In genomic region chr6:105424177-105424783, GRCh38 we compare ENCODE assay signal across 9 cellular contexts. TPM values are rescaled to one million over a fixed set of nuclear protein-coding genes. Genes with fewer than 3 reads are reported as not detected.
DNase-seq lines count a peak whose midpoint lies in the region; ATAC-seq and TF ChIP-seq lines count a peak whose summit lies in the region.
"Had no signal": no experiment of that assay in that cellular context is flagged by ENCODE, and none has a peak within 500 bp of the region (broad histone marks: within the 10 kb centered on the region; RNA-seq: fewer than 3 reads in every experiment).

No MANE protein-coding gene starts in this region.

- H3K9me2 ChIP-seq in PC-3 (replicated peaks; ENCODE audit: low read length), result no peaks in the 10 kb centered on the region

- WGBS in psoas muscle, 3 donors, result 14 to 21% (median 15%) methylated on average over 7 of the region's 7 CpGs

- H2AFZ ChIP-seq in PC-3 (ENCODE audit: low read length), result no peak overlapping the region

- ATAC-seq in PC-3 (peak; percentile 61; the same call in 1 of the 2 replicates), psoas muscle (peak; percentile 61 to 85 (median 66)), HG03565 (IDR thresholded peaks at IDR 0.05; ENCODE audit: unreplicated experiment) (no peak)

- BruUV-seq in PC-3 (replicated peaks; lab: Mats Ljungman, UMichigan), result no TSS peak

- H3K4me1 ChIP-seq in PC-3 (ENCODE audit: insufficient read depth, low read length), result peaks cover 21% of the 10 kb centered on the region
- no peaks in the 10 kb centered on the region for H3K4me1 ChIP-seq in psoas muscle

- H3F3A ChIP-seq in PC-3 (ENCODE audit: low read length, unreplicated experiment), result no peaks in the 10 kb centered on the region

- DNase-seq in activated gamma-delta T cell treated with Interleukin-2 at 50 U/mL for 16 hours, result peak; percentile 69
- DNase-seq in activated gamma-delta T cell (lab: John Stamatoyannopoulos, UW), result no peak
- peak in 1 of 2 experiments; percentile 50 for DNase-seq in HL-60 (ENCODE audit: low read depth in 1 of 2, low spot score in 1 of 2)
- DNase-seq in PC-3, result peak; percentile 70
- peak; percentile 60 for DNase-seq in activated T-cell treated with anti-CD3 and anti-CD28 coated beads, Interleukin-2, amount 50 U/mL, for 1 hour
- DNase-seq in fibroblast of villous mesenchyme (ENCODE audit: low read depth), result peak; percentile 70
- DNase-seq in psoas muscle, result peak in 1 of 2 donors; percentile 21
- DNase-seq: left cardiac atrium had no signal

- H3K9me3 ChIP-seq in PC-3 (ENCODE audit: low read length), result no peaks in the 10 kb centered on the region
- no peaks in the 10 kb centered on the region for H3K9me3 ChIP-seq in psoas muscle

- H3K4me3 ChIP-seq in HL-60 (replicated peaks; ENCODE audit: insufficient read depth, low read length) (no peak overlapping the region), PC-3 (ENCODE audit: low read length) (no peak overlapping the region), fibroblast of villous mesenchyme (ENCODE audit: low read depth, low read length) (no peak overlapping the region), psoas muscle (no peak overlapping the region)

- no peaks in the 10 kb centered on the region for H4K20me1 ChIP-seq in PC-3 (ENCODE audit: low read length)

- intact Hi-C loops in PC-3 (cut with micrococcal nuclease) (loop anchor here (2.0 to 5.0 kb wide), 4 partner anchors 62 to 427 kb away; no protein-coding TSS in a partner anchor), psoas muscle (cut with DNase I) (no loop called here)

- no peak overlapping the region for H3K4me2 ChIP-seq in PC-3 (ENCODE audit: low read length)

- CTCF ChIA-PET in PC-3 (lab: Charles Lee), result no interaction called here

- H3K27ac ChIP-seq in HL-60 (replicated peaks) (no peak overlapping the region), PC-3 (ENCODE audit: low read length) (no peak overlapping the region), psoas muscle (no peak overlapping the region)

- TF ChIP-seq CTCF in HL-60 (IDR thresholded peaks at IDR 0.05; ENCODE audit: insufficient read depth, low read length), result peak; percentile 54
- TF ChIP-seq CTCF in PC-3 (conservative IDR thresholded peaks at IDR 0.05; ENCODE audit: low read depth, low read length), result peak; percentile 77
- peak; percentile 77 for TF ChIP-seq CTCF in fibroblast of villous mesenchyme (IDR thresholded peaks at IDR 0.05; ENCODE audit: insufficient read depth, low read depth, low read length)
- peak; percentile 68 for TF ChIP-seq CTCF in psoas muscle (IDR thresholded peaks at IDR 0.05)

- no peak overlapping the region for H3K9ac ChIP-seq in PC-3 (ENCODE audit: low read length)

- no peaks in the 10 kb centered on the region for H3K36me3 ChIP-seq in PC-3 (ENCODE audit: low read depth, low read length)
- no peaks in the 10 kb centered on the region for H3K36me3 ChIP-seq in psoas muscle (ENCODE audit: insufficient read depth in 1 of 2, low read depth in 1 of 2)

- H3K27me3 ChIP-seq in HL-60 (ENCODE audit: insufficient read depth, poor library complexity, severe bottlenecking), result no peaks in the 10 kb centered on the region
- no peaks in the 10 kb centered on the region for H3K27me3 ChIP-seq in PC-3 (ENCODE audit: low read length)
- peaks cover 0 to 3% (median 0%) of the 10 kb centered on the region in 3 donors for H3K27me3 ChIP-seq in psoas muscle (ENCODE audit: insufficient read depth in 3 of 3, low read length in 2 of 3)

- POLR2A ChIA-PET in PC-3 (lab: Charles Lee; ENCODE audit: unreplicated experiment), result no interaction called here

- no peaks in the 10 kb centered on the region for H3K79me2 ChIP-seq in PC-3 (ENCODE audit: low read length)

RNA-seq across cellular contexts. Expression of gene PREP, which starts 21.4 kb away (rescaled TPM):
- total RNA-seq in PC-3 (2014; rRNA removed) (16.9 and 18.5 TPM in 2 replicates), fibroblast of villous mesenchyme (14.2 and 19.0 TPM in 2 replicates), psoas muscle (10 to 100 TPM; 44.7 to 67.0 (median 55.0) TPM)
- polyA plus RNA-seq in psoas muscle, result 10 to 100 TPM; 31.4 to 66.8 (median 45.7) TPM
